ENCODE assay signal across 1 cellular context in the genomic region with DNA sequence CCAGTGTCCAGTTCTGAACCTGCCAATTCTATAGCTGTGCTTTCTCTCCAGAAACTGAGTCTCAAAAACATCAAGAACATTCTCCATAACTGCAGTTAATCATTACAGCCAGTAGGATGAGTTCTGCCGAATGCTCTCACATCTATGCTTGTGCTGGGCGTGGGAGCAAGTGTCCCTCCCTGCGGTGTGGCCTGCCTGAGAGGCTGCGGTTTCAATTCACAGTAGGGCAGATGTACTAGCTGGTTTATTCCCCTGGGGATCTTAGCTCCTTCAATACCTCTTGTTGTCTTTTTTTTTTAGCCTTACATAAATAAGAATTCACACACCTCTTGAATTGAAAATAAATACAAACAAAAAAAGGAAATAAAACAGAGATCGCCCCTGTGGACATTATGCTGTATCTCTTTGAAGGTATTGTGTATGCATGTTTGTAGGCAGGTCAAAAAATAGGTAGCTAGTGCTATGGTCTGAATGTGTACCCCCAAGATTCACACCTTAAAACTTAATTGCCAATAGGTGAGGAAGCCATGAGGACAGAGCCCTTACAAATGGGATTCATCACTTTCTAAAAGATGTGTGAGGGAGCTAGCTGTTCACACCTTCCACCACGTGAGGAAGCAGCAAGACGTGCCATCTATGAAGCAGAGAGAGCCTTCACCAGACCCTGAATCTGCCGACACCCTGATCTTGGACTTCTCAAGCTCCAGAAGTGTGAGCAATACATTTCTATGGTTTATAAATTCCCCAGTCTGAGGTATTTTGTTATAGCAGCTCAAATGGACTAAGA.
TF ChIP-seq lines count a peak whose summit lies in the region.

No MANE protein-coding gene starts in this region.

TF ChIP-seq in IMR-90, 13 proteins besides CTCF, POLR2A, EP300 and RAD21:
- TF ChIP-seq CHD1 (IDR thresholded peaks at IDR 0.05; ENCODE audit: low read depth, low read length) (no peak), CEBPB (IDR thresholded peaks at IDR 0.05; ENCODE audit: low read depth, low read length) (no peak), MXI1 (IDR thresholded peaks at IDR 0.05; ENCODE audit: borderline replicate concordance, low read depth, low read length) (no peak), BHLHE40 (IDR thresholded peaks at IDR 0.05; ENCODE audit: low read depth, low read length) (no peak), MAFK (IDR thresholded peaks at IDR 0.05; ENCODE audit: low read depth, low read length) (no peak), RCOR1 (IDR thresholded peaks at IDR 0.05; ENCODE audit: insufficient replicate concordance, low read length) (no peak), MAZ (IDR thresholded peaks at IDR 0.05; ENCODE audit: borderline replicate concordance, low read depth, low read length) (no peak), RFX5 (IDR thresholded peaks at IDR 0.05; ENCODE audit: low read depth, low read length) (no peak), FOS (IDR thresholded peaks at IDR 0.05; ENCODE audit: low read depth, low read length) (no peak), SMC3 (IDR thresholded peaks at IDR 0.05; ENCODE audit: low read depth, low read length) (no peak), NFE2L2 (IDR thresholded peaks at IDR 0.05; ENCODE audit: low read depth, low read length) (no peak)
- TF ChIP-seq, protein P1, sequence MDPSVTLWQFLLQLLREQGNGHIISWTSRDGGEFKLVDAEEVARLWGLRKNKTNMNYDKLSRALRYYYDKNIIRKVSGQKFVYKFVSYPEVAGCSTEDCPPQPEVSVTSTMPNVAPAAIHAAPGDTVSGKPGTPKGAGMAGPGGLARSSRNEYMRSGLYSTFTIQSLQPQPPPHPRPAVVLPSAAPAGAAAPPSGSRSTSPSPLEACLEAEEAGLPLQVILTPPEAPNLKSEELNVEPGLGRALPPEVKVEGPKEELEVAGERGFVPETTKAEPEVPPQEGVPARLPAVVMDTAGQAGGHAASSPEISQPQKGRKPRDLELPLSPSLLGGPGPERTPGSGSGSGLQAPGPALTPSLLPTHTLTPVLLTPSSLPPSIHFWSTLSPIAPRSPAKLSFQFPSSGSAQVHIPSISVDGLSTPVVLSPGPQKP (IDR thresholded peaks at IDR 0.05; ENCODE audit: borderline replicate concordance, low read depth, low read length) = no peak
- TF ChIP-seq, protein P2, sequence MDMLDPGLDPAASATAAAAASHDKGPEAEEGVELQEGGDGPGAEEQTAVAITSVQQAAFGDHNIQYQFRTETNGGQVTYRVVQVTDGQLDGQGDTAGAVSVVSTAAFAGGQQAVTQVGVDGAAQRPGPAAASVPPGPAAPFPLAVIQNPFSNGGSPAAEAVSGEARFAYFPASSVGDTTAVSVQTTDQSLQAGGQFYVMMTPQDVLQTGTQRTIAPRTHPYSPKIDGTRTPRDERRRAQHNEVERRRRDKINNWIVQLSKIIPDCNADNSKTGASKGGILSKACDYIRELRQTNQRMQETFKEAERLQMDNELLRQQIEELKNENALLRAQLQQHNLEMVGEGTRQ (IDR thresholded peaks at IDR 0.05; ENCODE audit: low read depth, low read length) = no peak
